ENCODE assay signal across 10 cellular contexts in genomic region chr4:10104211-10104990, GRCh38. TPM values are rescaled to one million over a fixed set of nuclear protein-coding genes. Genes with fewer than 3 reads are reported as not detected.
DNase-seq lines count a peak whose midpoint lies in the region; ATAC-seq, FAIRE-seq and TF ChIP-seq lines count a peak whose summit lies in the region.
"Had no signal": no experiment of that assay in that cellular context is flagged by ENCODE, and none has a peak within 500 bp of the region (broad histone marks: within the 10 kb centered on the region; RNA-seq: fewer than 3 reads in every experiment).

No MANE protein-coding gene starts in this region.

- H3K4me2 ChIP-seq in IMR-90 (ENCODE audit: low read depth, low read length) = peak overlapping the region; percentile 43; the same call in 1 of the 2 replicates
- H3K4me2 ChIP-seq in H1 (ENCODE audit: insufficient read depth in 1 of 2, low read depth in 2 of 2, low read length in 2 of 2) = peak overlapping the region in 1 of 2 experiments; percentile 35; a peak in 1 of 4 replicates
- H3K4me2 ChIP-seq: PC-9 had no signal

- H2AK5ac ChIP-seq in IMR-90 (ENCODE audit: low read depth, low read length) (peak overlapping the region; percentile 85), H1 (ENCODE audit: low read depth, low read length) (no peak overlapping the region)

- TF ChIP-seq CTCF in IMR-90 (conservative IDR thresholded peaks at IDR 0.05; ENCODE audit: low read depth, low read length) = no peak
- no peak for TF ChIP-seq CTCF in H1 (IDR thresholded peaks at IDR 0.05; ENCODE audit: control extremely low read depth in 1 of 3, insufficient read depth in 1 of 3, low read depth in 1 of 3, low read length in 3 of 3)
- no peak for TF ChIP-seq CTCF in neural crest cell (conservative IDR thresholded peaks at IDR 0.05)

- DNase-seq in Ammon's horn (ENCODE audit: low spot score) = peak; percentile 67
- DNase-seq in IMR-90 = no peak
- no peak for DNase-seq in H1 (ENCODE audit: low read depth in 1 of 2, low spot score in 2 of 2)
- DNase-seq in neural crest cell (ENCODE audit: low read depth, low spot score) = no peak
- DNase-seq in stimulated activated CD4-positive, alpha-beta T cell treated with anti-CD3 and anti-CD28 coated beads, Interleukin-1b, Interleukin-23, amount 100 ng/mL, for 48 hours = no peak
- no peak for DNase-seq in COLO829 (ENCODE audit: low spot score)
- no peak for DNase-seq in urothelium cell line (ENCODE audit: low spot score)
- DNase-seq: activated effector memory CD4-positive, alpha-beta T cell treated with anti-CD3 and anti-CD28 coated beads, Interleukin-2, amount 50 U/mL, for 16 hours; PC-9 had no signal

- intact Hi-C loops in IMR-90 (cut with micrococcal nuclease) = no loop called here

- H4K91ac ChIP-seq in IMR-90 (ENCODE audit: insufficient read depth, low read depth, low read length) (no peak overlapping the region; the same call in 1 of the 2 replicates), H1 (replicated peaks; ENCODE audit: insufficient read length, low read length) (no peak overlapping the region)

- no peaks in the 10 kb centered on the region for H3K9me3 ChIP-seq in IMR-90 (ENCODE audit: control insufficient read depth, insufficient read depth, low read length)
- no peaks in the 10 kb centered on the region for H3K9me3 ChIP-seq in H1 (ENCODE audit: insufficient read depth in 2 of 2, low read depth in 1 of 2, low read length in 1 of 2)

- H3K23ac ChIP-seq in IMR-90 (ENCODE audit: low read depth, low read length) (peak overlapping the region; percentile 91), H1 (ENCODE audit: insufficient read length) (no peak overlapping the region)

- ATAC-seq in IMR-90 (ENCODE audit: low read depth) (no peak), HG03039 (IDR thresholded peaks at IDR 0.05; ENCODE audit: unreplicated experiment) (no peak)

- H2AFZ ChIP-seq in IMR-90 (replicated peaks; ENCODE audit: low read length, poor library complexity) (no peak overlapping the region), H1 (ENCODE audit: low read length) (no peak overlapping the region)
- H2AFZ ChIP-seq: PC-9 had no signal

- FAIRE-seq in H1 (lab: Jason Lieb, UNC) (no peak), urothelium cell line (lab: Jason Lieb, UNC) (no peak)

- no peak overlapping the region for H3K4me3 ChIP-seq in IMR-90 (ENCODE audit: insufficient read depth, low read depth, low read length)
- H3K4me3 ChIP-seq in H1 (ENCODE audit: extremely low read depth in 1 of 4, insufficient read depth in 2 of 4, low read depth in 3 of 4, low read length in 4 of 4) = no peak overlapping the region
- H3K4me3 ChIP-seq: PC-9 had no signal

- TF ChIP-seq RAD21 in IMR-90 (IDR thresholded peaks at IDR 0.05; ENCODE audit: low read length) = no peak
- no peak for TF ChIP-seq RAD21 in H1 (IDR thresholded peaks at IDR 0.05 in 1 of 2, conservative IDR thresholded peaks at IDR 0.05 in 1 of 2; ENCODE audit: low read depth in 2 of 2, low read length in 2 of 2)

- H2AK9ac ChIP-seq in IMR-90 (replicated peaks; ENCODE audit: low read depth, low read length, poor library complexity) = peak overlapping the region; percentile 74

- H4K5ac ChIP-seq in IMR-90 (ENCODE audit: low read depth, low read length) (peak overlapping the region; percentile 40), H1 (ENCODE audit: insufficient read length, low read depth, low read length) (no peak overlapping the region)

- in situ Hi-C loops in IMR-90 (cut with MboI; ENCODE audit: low sequenced_read_pairs) = no loop called here

- H2BK12ac ChIP-seq in H1 (ENCODE audit: low read depth, low read length) = no peak overlapping the region

- H3K56ac ChIP-seq in IMR-90 (ENCODE audit: extremely low read depth, insufficient read depth, low read length) = no peak overlapping the region
- H3K56ac ChIP-seq in H1 (replicated peaks; ENCODE audit: insufficient read length, low read depth, low read length) = no peak overlapping the region

- peaks cover 0 to 66% of the 10 kb centered on the region in 2 experiments; a peak in 2 of 4 replicates for H3K79me1 ChIP-seq in IMR-90 (ENCODE audit: low read depth in 1 of 2, low read length in 2 of 2)
- peaks cover 53% of the 10 kb centered on the region for H3K79me1 ChIP-seq in H1 (ENCODE audit: low read depth, low read length)

- peak overlapping the region; percentile 78; a peak in 1 of 4 replicates for H4K8ac ChIP-seq in IMR-90 (ENCODE audit: low read depth in 2 of 2, low read length in 2 of 2)
- no peak overlapping the region for H4K8ac ChIP-seq in H1 (ENCODE audit: extremely low read depth, insufficient read depth, low read length)

- no peak for TF ChIP-seq EP300 in H1 (IDR thresholded peaks at IDR 0.05; ENCODE audit: borderline replicate concordance in 1 of 2, low read depth in 2 of 2, low read length in 2 of 2)

- CTCF ChIA-PET in IMR-90 (lab: Yijun Ruan, JAX) = no interaction called here
- CTCF ChIA-PET in H1 (lab: Charles Lee; ENCODE audit: partially characterized antibody) = interaction anchor here (0.8 to 3.7 kb wide), 4 partner anchors 11 to 85 kb away, joined by 3 to 29 read pairs (median 4); no protein-coding TSS in a partner anchor

- TF ChIP-seq POLR2A in IMR-90 (IDR thresholded peaks at IDR 0.05; ENCODE audit: low read depth, low read length) = no peak
- TF ChIP-seq POLR2A in H1 (IDR thresholded peaks at IDR 0.05; ENCODE audit: control extremely low read depth in 1 of 2, low read depth in 2 of 2, low read length in 2 of 2) = peak in 1 of 2 experiments; percentile 39; a peak in 1 of 3 replicates

- peaks cover 62% of the 10 kb centered on the region for H3K4me1 ChIP-seq in IMR-90 (ENCODE audit: control insufficient read depth, insufficient read depth, low read length)
- H3K4me1 ChIP-seq in H1 (replicated peaks in 1 of 4; ENCODE audit: control insufficient read depth in 3 of 4, insufficient read depth in 4 of 4, low read length in 3 of 4) = peaks cover 0 to 42% (median 14%) of the 10 kb centered on the region in 4 experiments; a peak in 6 of 7 replicates

- peak overlapping the region; percentile 65 for H3K27ac Mint-ChIP-seq in neural crest cell (ENCODE audit: unreplicated experiment)

- dilution Hi-C loops in IMR-90 (cut with HindIII; ENCODE audit: low sequenced_read_pairs, unreplicated experiment) = no loop called here

- peak overlapping the region; percentile 49 for H3K9ac ChIP-seq in IMR-90 (ENCODE audit: low read depth, low read length)
- no peak overlapping the region; a peak in 2 of 7 replicates for H3K9ac ChIP-seq in H1 (replicated peaks in 1 of 4; ENCODE audit: extremely low read depth in 1 of 4, low read depth in 3 of 4, low read length in 3 of 4)

- POLR2A ChIA-PET in IMR-90 (lab: Charles Lee; ENCODE audit: unreplicated experiment) = interaction anchor here (2.9 kb wide), 1 partner anchor 13 kb away, joined by 14 read pairs; the partner anchor contains the start of gene WDR1
- POLR2A ChIA-PET in H1 (lab: Charles Lee; ENCODE audit: partially characterized antibody) = interaction anchor here (0.6 to 13.7 kb wide), 5 partner anchors 9 to 878 kb away, joined by 3 to 197 read pairs (median 99); partner anchors contain the start of gene WDR1

- H3K36me3 ChIP-seq in IMR-90 (ENCODE audit: control insufficient read depth, insufficient read depth, low read length) (peaks cover 74% of the 10 kb centered on the region), H1 (ENCODE audit: control insufficient read depth in 2 of 4, insufficient read depth in 4 of 4, low read length in 3 of 4) (peaks cover 10 to 57% (median 21%) of the 10 kb centered on the region in 4 experiments)

- peak overlapping the region; percentile 99 for H2BK5ac ChIP-seq in IMR-90 (ENCODE audit: low read depth, low read length, poor library complexity, severe bottlenecking)
- peak overlapping the region; percentile 53; the same call in 1 of the 2 replicates for H2BK5ac ChIP-seq in H1 (ENCODE audit: low read depth, low read length)

- H2BK120ac ChIP-seq in IMR-90 (ENCODE audit: low read depth, low read length) (peak overlapping the region; percentile 68; the same call in 1 of the 2 replicates), H1 (replicated peaks; ENCODE audit: low read depth, low read length) (no peak overlapping the region)

- peaks cover 6% of the 10 kb centered on the region for H3K36me3 Mint-ChIP-seq in neural crest cell (ENCODE audit: low read depth)

- H3K18ac ChIP-seq in IMR-90 (ENCODE audit: low read depth, low read length) (peak overlapping the region; percentile 84; the same call in 1 of the 2 replicates), H1 (ENCODE audit: extremely low read depth, low read length) (no peak overlapping the region)

- H3K4me3 Mint-ChIP-seq in neural crest cell = peak overlapping the region; percentile 58

- H3K9me1 ChIP-seq in IMR-90 (ENCODE audit: insufficient read depth, low read length) = peaks cover 70% of the 10 kb centered on the region

- no peaks in the 10 kb centered on the region for H3K9me3 Mint-ChIP-seq in neural crest cell

- H3K27me3 ChIP-seq in IMR-90 (ENCODE audit: control insufficient read depth, insufficient read depth, low read length) (no peaks in the 10 kb centered on the region), H1 (replicated peaks in 1 of 4; ENCODE audit: control insufficient read depth in 3 of 4, extremely low read depth in 1 of 4, insufficient read depth in 3 of 4, low read length in 3 of 4) (no peaks in the 10 kb centered on the region)

- H3K27ac ChIP-seq in IMR-90 (ENCODE audit: insufficient read depth, low read length) (peak overlapping the region; percentile 82), H1 (ENCODE audit: low read depth, low read length) (no peak overlapping the region)
- H3K27ac ChIP-seq: PC-9 had no signal

- peaks cover 64% of the 10 kb centered on the region for H3K4me1 Mint-ChIP-seq in neural crest cell

- H2BK20ac ChIP-seq in IMR-90 (ENCODE audit: low read depth, low read length) = 0 out of 2 replicates have a peak overlapping the region, but pooled peaks have one; percentile 24
- no peak overlapping the region for H2BK20ac ChIP-seq in H1 (ENCODE audit: low read length)

- H4K20me1 ChIP-seq in IMR-90 (ENCODE audit: insufficient read depth, low read length) (peaks cover 96% of the 10 kb centered on the region), H1 (replicated peaks in 1 of 2; ENCODE audit: control insufficient read depth in 1 of 2, insufficient read depth in 2 of 2, low read length in 2 of 2) (peaks cover 55 to 63% of the 10 kb centered on the region in 2 experiments)

- no TSS peak for BruUV-seq in IMR-90 (replicated peaks; lab: Mats Ljungman, UMichigan)

- H3K27me3 Mint-ChIP-seq in neural crest cell (ENCODE audit: low read depth) = no peaks in the 10 kb centered on the region

- H3K79me2 ChIP-seq in H1 (ENCODE audit: control insufficient read depth in 1 of 2, insufficient read depth in 2 of 2, low read length in 2 of 2) = peaks cover 30 to 99% of the 10 kb centered on the region in 2 experiments

- no peak overlapping the region for H2BK15ac ChIP-seq in IMR-90 (ENCODE audit: low read depth, low read length)
- H2BK15ac ChIP-seq in H1 (ENCODE audit: low read length) = no peak overlapping the region

- peak overlapping the region; percentile 92 for H3K4ac ChIP-seq in IMR-90 (ENCODE audit: low read depth, low read length)
- H3K4ac ChIP-seq in H1 (replicated peaks; ENCODE audit: insufficient read length, low read depth, low read length) = no peak overlapping the region

- H3K14ac ChIP-seq in IMR-90 (replicated peaks; ENCODE audit: low read depth, low read length) = peak overlapping the region; percentile 54; the same call in 1 of the 2 replicates
- no peak overlapping the region for H3K14ac ChIP-seq in H1 (ENCODE audit: insufficient read length)

- WGBS in IMR-90 (ENCODE audit: extremely low coverage in 2 of 2, insufficient read length in 1 of 2), 2 experiments = 67% methylated on average over 1 of the region's 11 CpGs; no CpG with 5 or more reads in 1 of the 2 experiments
- 79% methylated on average over 11 of the region's 11 CpGs; no CpG with 5 or more reads in 1 of the 2 experiments for WGBS in H1 (ENCODE audit: extremely low coverage in 1 of 2, insufficient coverage in 1 of 2, insufficient read length in 1 of 2, insufficient replicate concordance in 2 of 2, low coverage in 1 of 2, low lambda C conversion rate in 2 of 2, missing lambda C conversion rate in 1 of 2), 2 experiments

- no peaks in the 10 kb centered on the region; the same call in 1 of the 2 replicates for H3K23me2 ChIP-seq in H1 (ENCODE audit: low read depth, low read length)

RNA-seq across cellular contexts. Expression of gene WDR1, which starts 12.2 kb away (rescaled TPM):
- total RNA-seq in IMR-90 (2012; rRNA removed) (782 and 992 TPM in 2 replicates), neural crest cell (154 and 155 TPM in 2 replicates)
- polyA plus RNA-seq in IMR-90 (2012; rRNA removed) (725 and 739 TPM in 2 replicates), H1 (2011; rRNA removed) (377 and 432 TPM in 2 replicates)
- polyA plus RNA-seq in IMR-90 (2012; cell fraction: cytosol; rRNA removed) = 709 and 1,014 TPM in 2 replicates
- 487 and 886 TPM in 2 replicates for polyA plus RNA-seq in IMR-90 (2012; cell fraction: nucleus; rRNA removed; ENCODE audit: low replicate concordance)
- total RNA-seq in H1 (2021; fragmentation: NEBNext Ultra II Directional; extraction: Animal tissue kit (Norgen Biotek cat#: 25700)) = 315 and 339 TPM in 2 replicates
- polyA plus RNA-seq in H1 (2011; cell fraction: cytosol; rRNA removed) = 375 TPM
- 381 TPM for polyA plus RNA-seq in H1 (2011; cell fraction: nucleus; rRNA removed)
- 213 to 348 TPM (median 304 TPM) in 4 replicates for polyA plus RNA-seq in H1 (2012, experiment 1 of 2)
- polyA plus RNA-seq in H1 (2012, experiment 2 of 2) = 195 TPM
- polyA plus RNA-seq in H1 (2013, experiment 1 of 2) = 135 TPM
- polyA plus RNA-seq in H1 (2013, experiment 2 of 2) = 138 TPM
- polyA minus RNA-seq in H1 (2011; rRNA and poly(A)+ RNA removed) = 264 and 269 TPM in 2 replicates
- polyA minus RNA-seq in H1 (2011; cell fraction: cytosol; rRNA and poly(A)+ RNA removed) = 174 TPM
- polyA minus RNA-seq in H1 (2011; cell fraction: nucleus; rRNA and poly(A)+ RNA removed) = 135 TPM
